19 cellular contexts compared by ENCODE assay signal in genomic region chr1:66607458-66607857, GRCh38.
DNase-seq lines count a peak whose midpoint lies in the region; ATAC-seq, FAIRE-seq and TF ChIP-seq lines count a peak whose summit lies in the region.
"Had no signal": no experiment of that assay in that cellular context is flagged by ENCODE, and none has a peak within 500 bp of the region (broad histone marks: within the 10 kb centered on the region; RNA-seq: fewer than 3 reads in every experiment).

No MANE protein-coding gene starts in this region.

- H3K27ac ChIP-seq in small intestine (ENCODE audit: low read depth in 1 of 2, low read length in 1 of 2) (no peak overlapping the region), caudate nucleus (ENCODE audit: low read depth, low read length) (no peak overlapping the region), spleen (no peak overlapping the region)
- H3K27ac ChIP-seq: breast epithelium, testis had no signal

- H3K4me3 Mint-ChIP-seq in activated CD8-positive, alpha-beta T cell treated with anti-CD3 and anti-CD28 coated beads for 36 hours: no peak overlapping the region
- no peak overlapping the region for H3K4me3 Mint-ChIP-seq in activated CD8-positive, alpha-beta T cell treated with anti-CD3 and anti-CD28 coated beads, Interleukin-2, amount 10 ng/mL, durations not matched to agents 7 days and 5 days
- H3K4me3 Mint-ChIP-seq in HFFc6: no peak overlapping the region
- no peak overlapping the region for H3K4me3 Mint-ChIP-seq in activated T-helper 17 cell treated with anti-CD3 and anti-CD28 coated beads, Interleukin-2, amount 50 U/mL, for 72 hours
- H3K4me3 Mint-ChIP-seq: activated naive CD8-positive, alpha-beta T cell; natural killer cell; T-cell had no signal

- no peaks in the 10 kb centered on the region for H3K9me3 ChIP-seq in small intestine (ENCODE audit: control insufficient read depth, low read depth)
- no peaks in the 10 kb centered on the region for H3K9me3 ChIP-seq in spleen
- H3K9me3 ChIP-seq: breast epithelium, Caco-2, testis had no signal

- peaks cover 0 to 2% of the 10 kb centered on the region in 2 donors for H3K27me3 ChIP-seq in small intestine (ENCODE audit: control insufficient read depth in 2 of 2, insufficient read depth in 2 of 2, low read length in 2 of 2)
- peaks cover 0 to 6% (median 0%) of the 10 kb centered on the region in 7 donors for H3K27me3 ChIP-seq in spleen (replicated peaks in 1 of 7)
- H3K27me3 ChIP-seq: breast epithelium, testis had no signal

- ATAC-seq in activated CD8-positive, alpha-beta T cell treated with anti-CD3 and anti-CD28 coated beads for 36 hours: no peak
- no peak for ATAC-seq in activated CD8-positive, alpha-beta T cell treated with anti-CD3 and anti-CD28 coated beads, Interleukin-2, amount 10 ng/mL, durations not matched to agents 7 days and 5 days
- ATAC-seq in activated T-helper 17 cell treated with anti-CD3 and anti-CD28 coated beads, Interleukin-2, amount 50 U/mL, for 72 hours (replicated peaks): peak; percentile 21
- ATAC-seq: T-cell had no signal

- no peak for TF ChIP-seq CTCF in activated CD8-positive, alpha-beta T cell treated with anti-CD3 and anti-CD28 coated beads for 36 hours (IDR thresholded peaks at IDR 0.05)
- TF ChIP-seq CTCF in HFFc6 (IDR thresholded peaks at IDR 0.05) (peak; percentile 50; the same call in 1 of the 2 replicates), spleen (IDR thresholded peaks at IDR 0.05 in 8 of 11, conservative IDR thresholded peaks at IDR 0.05 in 3 of 11) (no peak)

- POLR2A ChIA-PET in activated CD8-positive, alpha-beta T cell treated with anti-CD3 and anti-CD28 coated beads for 36 hours (lab: Charles Lee): interaction anchor here (0.7 kb wide), 1 partner anchor 484 kb away, joined by 3 read pairs; no protein-coding TSS in a partner anchor
- POLR2A ChIA-PET in activated CD8-positive, alpha-beta T cell treated with anti-CD3 and anti-CD28 coated beads, Interleukin-2, amount 10 ng/mL, durations not matched to agents 7 days and 5 days (lab: Charles Lee): no interaction called here

- TF ChIP-seq POLR2A in spleen (IDR thresholded peaks at IDR 0.05): no peak

- intact Hi-C loops in activated CD8-positive, alpha-beta T cell treated with anti-CD3 and anti-CD28 coated beads for 36 hours (cut with micrococcal nuclease): no loop called here
- intact Hi-C loops in spleen (cut with DNase I; ENCODE audit: low total_unique reads): no loop called here

- H3K4me1 Mint-ChIP-seq in activated CD8-positive, alpha-beta T cell treated with anti-CD3 and anti-CD28 coated beads for 36 hours (ENCODE audit: low read depth): no peaks in the 10 kb centered on the region
- H3K4me1 Mint-ChIP-seq in activated CD8-positive, alpha-beta T cell treated with anti-CD3 and anti-CD28 coated beads, Interleukin-2, amount 10 ng/mL, durations not matched to agents 7 days and 5 days (ENCODE audit: low read depth): no peaks in the 10 kb centered on the region
- H3K4me1 Mint-ChIP-seq in HFFc6 (ENCODE audit: low read depth): peaks cover 63% of the 10 kb centered on the region
- no peaks in the 10 kb centered on the region for H3K4me1 Mint-ChIP-seq in activated T-helper 17 cell treated with anti-CD3 and anti-CD28 coated beads, Interleukin-2, amount 50 U/mL, for 72 hours
- H3K4me1 Mint-ChIP-seq: natural killer cell, T-cell had no signal

- no peaks in the 10 kb centered on the region for H3K36me3 Mint-ChIP-seq in activated CD8-positive, alpha-beta T cell treated with anti-CD3 and anti-CD28 coated beads for 36 hours (ENCODE audit: low read depth)
- no peaks in the 10 kb centered on the region for H3K36me3 Mint-ChIP-seq in activated CD8-positive, alpha-beta T cell treated with anti-CD3 and anti-CD28 coated beads, Interleukin-2, amount 10 ng/mL, durations not matched to agents 7 days and 5 days (ENCODE audit: low read depth)
- H3K36me3 Mint-ChIP-seq in HFFc6 (ENCODE audit: low read depth): peaks cover 54% of the 10 kb centered on the region
- no peaks in the 10 kb centered on the region for H3K36me3 Mint-ChIP-seq in activated T-helper 17 cell treated with anti-CD3 and anti-CD28 coated beads, Interleukin-2, amount 50 U/mL, for 72 hours (ENCODE audit: low read depth)
- H3K36me3 Mint-ChIP-seq: activated naive CD8-positive, alpha-beta T cell; natural killer cell; T-cell had no signal

- H3K27ac Mint-ChIP-seq in activated CD8-positive, alpha-beta T cell treated with anti-CD3 and anti-CD28 coated beads for 36 hours: no peak overlapping the region
- H3K27ac Mint-ChIP-seq in activated CD8-positive, alpha-beta T cell treated with anti-CD3 and anti-CD28 coated beads, Interleukin-2, amount 10 ng/mL, durations not matched to agents 7 days and 5 days: no peak overlapping the region
- peak overlapping the region; percentile 46; the same call in 1 of the 2 replicates for H3K27ac Mint-ChIP-seq in HFFc6
- no peak overlapping the region for H3K27ac Mint-ChIP-seq in activated T-helper 17 cell treated with anti-CD3 and anti-CD28 coated beads, Interleukin-2, amount 50 U/mL, for 72 hours
- H3K27ac Mint-ChIP-seq: activated naive CD8-positive, alpha-beta T cell; natural killer cell; T-cell had no signal

- WGBS in small intestine, 3 donors: 84 to 95% (median 88%) methylated on average over 2 of the region's 2 CpGs
- WGBS in spleen, 5 donors: 80 to 100% (median 94%) methylated on average over 2 of the region's 2 CpGs

- H3K4me3 ChIP-seq in small intestine (ENCODE audit: low read depth in 1 of 2, low read length in 2 of 2): no peak overlapping the region
- H3K4me3 ChIP-seq in spleen: no peak overlapping the region
- H3K4me3 ChIP-seq: breast epithelium, testis had no signal

- H3K9me3 Mint-ChIP-seq in activated CD8-positive, alpha-beta T cell treated with anti-CD3 and anti-CD28 coated beads for 36 hours: no peaks in the 10 kb centered on the region
- H3K9me3 Mint-ChIP-seq in activated CD8-positive, alpha-beta T cell treated with anti-CD3 and anti-CD28 coated beads, Interleukin-2, amount 10 ng/mL, durations not matched to agents 7 days and 5 days (ENCODE audit: insufficient read depth): no peaks in the 10 kb centered on the region
- no peaks in the 10 kb centered on the region for H3K9me3 Mint-ChIP-seq in HFFc6
- no peaks in the 10 kb centered on the region for H3K9me3 Mint-ChIP-seq in activated T-helper 17 cell treated with anti-CD3 and anti-CD28 coated beads, Interleukin-2, amount 50 U/mL, for 72 hours
- H3K9me3 Mint-ChIP-seq: natural killer cell, T-cell had no signal

- FAIRE-seq in small intestine (lab: Jason Lieb, UNC): no peak
- FAIRE-seq: RCC 7860 had no signal

- H3K36me3 ChIP-seq in small intestine (ENCODE audit: control insufficient read depth in 2 of 2, insufficient read depth in 2 of 2, low read length in 2 of 2): no peaks in the 10 kb centered on the region
- no peaks in the 10 kb centered on the region for H3K36me3 ChIP-seq in spleen
- H3K36me3 ChIP-seq: breast epithelium had no signal

- peaks cover 4% of the 10 kb centered on the region for H3K27me3 Mint-ChIP-seq in activated CD8-positive, alpha-beta T cell treated with anti-CD3 and anti-CD28 coated beads for 36 hours
- peaks cover 6% of the 10 kb centered on the region for H3K27me3 Mint-ChIP-seq in activated CD8-positive, alpha-beta T cell treated with anti-CD3 and anti-CD28 coated beads, Interleukin-2, amount 10 ng/mL, durations not matched to agents 7 days and 5 days (ENCODE audit: low read depth)
- peaks cover 3% of the 10 kb centered on the region; the same call in 1 of the 2 replicates for H3K27me3 Mint-ChIP-seq in HFFc6 (ENCODE audit: insufficient read depth)
- H3K27me3 Mint-ChIP-seq in activated T-helper 17 cell treated with anti-CD3 and anti-CD28 coated beads, Interleukin-2, amount 50 U/mL, for 72 hours: peaks cover 23% of the 10 kb centered on the region

- CTCF ChIA-PET in activated CD8-positive, alpha-beta T cell treated with anti-CD3 and anti-CD28 coated beads for 36 hours (lab: Charles Lee): no interaction called here
- CTCF ChIA-PET in activated CD8-positive, alpha-beta T cell treated with anti-CD3 and anti-CD28 coated beads, Interleukin-2, amount 10 ng/mL, durations not matched to agents 7 days and 5 days (lab: Charles Lee): no interaction called here

- DNase-seq in activated CD8-positive, alpha-beta T cell treated with anti-CD3 and anti-CD28 coated beads for 36 hours: peak; percentile 29
- no peak for DNase-seq in activated CD8-positive, alpha-beta T cell treated with anti-CD3 and anti-CD28 coated beads, Interleukin-2, amount 10 ng/mL, durations not matched to agents 7 days and 5 days
- DNase-seq in HFFc6 (no peak), small intestine (peak; percentile 5), caudate nucleus (lab: John Stamatoyannopoulos, UW) (no peak), spleen (no peak)
- DNase-seq in activated CD8-positive, alpha-beta memory T cell treated with anti-CD3 and anti-CD28 coated beads for 24 hours: no peak
- DNase-seq: effector CD8-positive, alpha-beta T cell; HCEC 1CT; natural killer cell; NCI-H1436; stimulated activated CD4-positive, alpha-beta T cell treated with anti-CD3 and anti-CD28 coated beads, Interleukin-2, amount 100 ng/mL, for 24 hours; T-cell; testis had no signal

- H3K4me1 ChIP-seq in small intestine (ENCODE audit: control insufficient read depth in 2 of 2, insufficient read depth in 1 of 2, low read depth in 1 of 2, low read length in 1 of 2): no peaks in the 10 kb centered on the region
- no peaks in the 10 kb centered on the region for H3K4me1 ChIP-seq in spleen
- H3K4me1 ChIP-seq: breast epithelium, Caco-2, testis had no signal

Comparison
In these comparisons a context has a peak if more than half of its experiments do, and no peak if none do; other contexts are left out.
1. DNase-seq: peak in activated CD8-positive, alpha-beta T cell treated with anti-CD3 and anti-CD28 coated beads for 36 hours (single experiment) and small intestine (single experiment); none in activated CD8-positive, alpha-beta T cell treated with anti-CD3 and anti-CD28 coated beads, Interleukin-2, amount 10 ng/mL, durations not matched to agents 7 days and 5 days (single experiment), HFFc6 (single experiment), caudate nucleus (0 of 61), spleen (single experiment) and activated CD8-positive, alpha-beta memory T cell treated with anti-CD3 and anti-CD28 coated beads for 24 hours (single experiment).